Comparison of ENCODE assay signal across 10 cellular contexts in the genomic region with DNA sequence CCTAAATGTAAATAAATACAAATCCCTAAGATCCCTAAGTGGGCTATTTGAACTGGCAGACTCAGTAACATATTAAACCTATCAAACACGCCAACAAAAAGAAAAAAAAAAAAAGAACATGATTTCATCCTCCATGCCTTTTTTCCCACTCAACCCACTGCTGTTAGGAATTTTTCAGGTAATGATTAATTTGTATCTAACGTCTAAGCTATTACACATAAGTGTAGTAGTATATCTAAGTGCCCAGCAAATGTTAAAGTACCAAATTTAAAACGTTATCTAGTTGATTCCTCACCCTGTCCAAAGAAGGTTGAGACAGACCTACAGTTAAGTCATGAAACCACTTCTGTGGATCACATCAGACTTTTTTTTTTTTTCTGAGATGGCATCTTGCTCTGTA. TPM values are rescaled to one million over a fixed set of nuclear protein-coding genes. Genes with fewer than 3 reads are reported as not detected.
A peak's percentile ranks its signal among the peaks of the same experiment; 100 is the strongest.
DNase-seq lines count a peak whose midpoint lies in the region; ATAC-seq and TF ChIP-seq lines count a peak whose summit lies in the region.
"Had no signal": no experiment of that assay in that cellular context is flagged by ENCODE, and none has a peak within 500 bp of the region (broad histone marks: within the 10 kb centered on the region; RNA-seq: fewer than 3 reads in every experiment).

No MANE protein-coding gene starts in this region.

- WGBS in right lobe of liver (ENCODE audit: insufficient coverage, low coverage, low lambda C conversion rate, missing lambda C conversion rate), result 29% methylated on average over 3 of the region's 3 CpGs

- no peaks in the 10 kb centered on the region for H3K9me3 Mint-ChIP-seq in T-helper 1 cell treated with Interleukin-12 subunit alpha and Interleukin-12 subunit beta and Interleukin-4 antibody, amounts not matched to agents 30 μg/mL and 1 μg/mL, for 36 hours

- peak overlapping the region; percentile 55 for H3K4me3 Mint-ChIP-seq in T-helper 1 cell treated with Interleukin-12 subunit alpha and Interleukin-12 subunit beta and Interleukin-4 antibody, amounts not matched to agents 30 μg/mL and 1 μg/mL, for 36 hours

- H3K27me3 Mint-ChIP-seq in T-helper 1 cell treated with Interleukin-12 subunit alpha and Interleukin-12 subunit beta and Interleukin-4 antibody, amounts not matched to agents 30 μg/mL and 1 μg/mL, for 36 hours (ENCODE audit: low read depth), result no peaks in the 10 kb centered on the region

- H3K27ac ChIP-seq in brain microvascular endothelial cell (peak overlapping the region; percentile 79), right lobe of liver (peak overlapping the region; percentile 73 to 76 (median 76)), temporal lobe (ENCODE audit: low read depth, low read length) (peak overlapping the region; percentile 5)

- peaks cover 39% of the 10 kb centered on the region for H3K4me1 Mint-ChIP-seq in T-helper 1 cell treated with Interleukin-12 subunit alpha and Interleukin-12 subunit beta and Interleukin-4 antibody, amounts not matched to agents 30 μg/mL and 1 μg/mL, for 36 hours (ENCODE audit: low read depth)

- H3K36me3 ChIP-seq in brain microvascular endothelial cell (replicated peaks) (peaks cover 25% of the 10 kb centered on the region), right lobe of liver (peaks cover 0 to 31% (median 2%) of the 10 kb centered on the region in 4 donors)

- H3K4me1 ChIP-seq in right lobe of liver, result peaks cover 0 to 56% (median 25%) of the 10 kb centered on the region in 4 donors

- H3K27me3 ChIP-seq in brain microvascular endothelial cell (replicated peaks) (no peaks in the 10 kb centered on the region), right lobe of liver (no peaks in the 10 kb centered on the region)

- intact Hi-C loops in right lobe of liver (cut with DNase I), result no loop called here

- H3K36me3 Mint-ChIP-seq in T-helper 1 cell treated with Interleukin-12 subunit alpha and Interleukin-12 subunit beta and Interleukin-4 antibody, amounts not matched to agents 30 μg/mL and 1 μg/mL, for 36 hours (ENCODE audit: low read depth), result peaks cover 39% of the 10 kb centered on the region

- DNase-seq in T-helper 1 cell (no peak), brain microvascular endothelial cell (no peak), right lobe of liver (no peak), GM13977 (ENCODE audit: low spot score) (no peak), SK-N-DZ (ENCODE audit: low spot score) (no peak)
- DNase-seq in stimulated activated naive CD4-positive, alpha-beta T cell treated with Interleukin-2 at 50 U/mL for 16 hours (lab: John Stamatoyannopoulos, UW), result no peak
- DNase-seq: activated T-cell treated with anti-CD3 and anti-CD28 coated beads for 4 hours had no signal

- in situ Hi-C loops in brain microvascular endothelial cell (cut with HindIII; ENCODE audit: low pct_ligation_motif_present, low sequenced_read_pairs) (no loop called here), GM13977 (cut with MboI; ENCODE audit: low pct_unique_long_range_greater_than_20kb, low sequenced_read_pairs, unreplicated experiment) (no loop called here)

- no peak for TF ChIP-seq POLR2A in right lobe of liver (IDR thresholded peaks at IDR 0.05)

- ATAC-seq in right lobe of liver, result peak; percentile 26 to 66 (median 54)
- ATAC-seq: Panc1 had no signal

- peak overlapping the region; percentile 94 for H3K27ac Mint-ChIP-seq in T-helper 1 cell treated with Interleukin-12 subunit alpha and Interleukin-12 subunit beta and Interleukin-4 antibody, amounts not matched to agents 30 μg/mL and 1 μg/mL, for 36 hours

- no peaks in the 10 kb centered on the region for H3K9me3 ChIP-seq in right lobe of liver

- H3K4me3 ChIP-seq in brain microvascular endothelial cell (ENCODE audit: low read depth, low read length), result no peak overlapping the region
- H3K4me3 ChIP-seq in right lobe of liver, result no peak overlapping the region

- TF ChIP-seq CTCF in brain microvascular endothelial cell (IDR thresholded peaks at IDR 0.05; ENCODE audit: low read depth, low read length, missing control alignments) (no peak), right lobe of liver (IDR thresholded peaks at IDR 0.05) (no peak), GM13977 (IDR thresholded peaks at IDR 0.05; ENCODE audit: extremely low read depth, insufficient read depth, missing control alignments) (no peak)

RNA-seq across cellular contexts. Expression of a gene that starts 16.4 kb away (rescaled TPM):
- total RNA-seq in right lobe of liver (10 to 100 TPM in 4 of 6 experiments, 1 to 10 TPM in 2; 7.6 to 22.1 (median 15.7) TPM), temporal lobe (50.9 TPM)
- 3.5 and 4.4 TPM in 2 replicates for polyA plus RNA-seq in SK-N-DZ (2014; cell fraction: cytosol; rRNA removed)
- 11.0 and 14.2 TPM in 2 replicates for polyA plus RNA-seq in SK-N-DZ (2014; cell fraction: nucleus; rRNA removed)

RNA-seq across cellular contexts. Expression of a gene that starts 37.3 kb away (rescaled TPM):
- total RNA-seq in right lobe of liver (100 to 1,000 TPM; 100 to 132 (median 120) TPM), temporal lobe (38.8 TPM)
- 200 and 225 TPM in 2 replicates for polyA plus RNA-seq in SK-N-DZ (2014; cell fraction: cytosol; rRNA removed)
- 116 and 148 TPM in 2 replicates for polyA plus RNA-seq in SK-N-DZ (2014; cell fraction: nucleus; rRNA removed)

Comparison
In these comparisons a context has a peak if more than half of its experiments do, and no peak if none do; other contexts are left out.
1. H3K27ac ChIP-seq: peak in every context shown above with its lines; median percentile 79 in brain microvascular endothelial cell; 76 in right lobe of liver; 5 in temporal lobe.